In the genomic region with DNA sequence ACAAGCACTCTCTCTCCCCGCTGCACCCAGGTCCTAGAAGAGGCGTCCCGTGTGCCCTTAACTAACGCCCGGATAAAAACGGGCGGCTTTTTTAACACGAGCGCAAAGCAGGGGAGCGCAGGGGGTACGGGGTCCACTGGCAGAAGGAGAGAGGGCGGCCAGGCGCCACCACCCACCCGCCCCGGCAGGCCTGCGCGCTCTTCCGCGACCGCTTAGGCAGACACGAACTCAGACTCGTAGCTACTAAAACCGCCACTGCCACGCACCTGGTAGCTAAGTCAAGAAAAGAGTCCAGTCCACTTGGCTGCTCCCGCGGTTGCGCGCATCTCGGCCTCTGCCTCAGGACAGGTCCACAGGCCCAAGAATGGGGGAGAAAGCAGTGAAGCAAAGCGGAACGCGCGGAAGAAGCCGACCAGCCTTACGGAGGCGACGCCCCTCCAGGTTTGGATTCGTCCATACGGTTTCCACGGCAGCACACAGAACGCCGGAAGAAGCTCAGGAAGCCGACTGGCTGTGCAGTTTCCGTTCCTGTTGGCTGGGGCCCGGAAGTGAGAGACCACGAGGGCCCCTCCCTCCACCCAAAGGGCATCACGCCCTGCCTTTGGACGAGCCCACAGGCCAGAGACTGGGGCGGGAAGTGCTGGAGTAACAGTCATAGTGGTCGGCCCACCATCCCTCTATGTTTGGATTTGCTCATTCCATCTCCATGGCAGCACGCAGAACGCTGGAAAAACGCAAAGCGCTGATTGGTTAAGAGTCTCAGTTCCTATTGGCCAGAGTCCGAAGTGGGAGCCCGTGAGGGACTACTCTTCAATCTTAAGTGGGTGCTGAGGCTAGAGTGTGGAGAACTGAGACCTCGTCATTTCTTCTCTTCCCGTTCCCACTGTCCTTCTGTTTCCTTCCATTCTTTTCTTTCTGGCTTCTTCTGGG, we compare ENCODE assay signal across 1 cellular context.
TF ChIP-seq lines count a peak whose summit lies in the region.

A gene (minus strand): TSS at position 354 of the 930 bp plus-strand sequence. CDS start 7,344 bp downstream, outside the sequence.

TF ChIP-seq in K562, 482 proteins besides CTCF, POLR2A, EP300 and RAD21 (continued from another document and continues in another):
- TF ChIP-seq, protein P1, sequence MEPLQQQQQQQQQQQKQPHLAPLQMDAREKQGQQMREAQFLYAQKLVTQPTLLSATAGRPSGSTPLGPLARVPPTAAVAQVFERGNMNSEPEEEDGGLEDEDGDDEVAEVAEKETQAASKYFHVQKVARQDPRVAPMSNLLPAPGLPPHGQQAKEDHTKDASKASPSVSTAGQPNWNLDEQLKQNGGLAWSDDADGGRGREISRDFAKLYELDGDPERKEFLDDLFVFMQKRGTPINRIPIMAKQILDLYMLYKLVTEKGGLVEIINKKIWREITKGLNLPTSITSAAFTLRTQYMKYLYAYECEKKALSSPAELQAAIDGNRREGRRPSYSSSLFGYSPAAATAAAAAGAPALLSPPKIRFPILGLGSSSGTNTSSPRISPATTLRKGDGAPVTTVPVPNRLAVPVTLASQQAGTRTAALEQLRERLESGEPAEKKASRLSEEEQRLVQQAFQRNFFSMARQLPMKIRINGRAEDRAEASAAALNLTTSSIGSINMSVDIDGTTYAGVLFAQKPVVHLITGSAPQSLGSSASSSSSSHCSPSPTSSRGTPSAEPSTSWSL (CRISPR knock-in tag; IDR thresholded peaks at IDR 0.05; ENCODE audit: borderline replicate concordance), result no peak
- TF ChIP-seq NCOA2 (IDR thresholded peaks at IDR 0.05; ENCODE audit: partially characterized antibody in 2 of 2) (no peak), SMAD1 (IDR thresholded peaks at IDR 0.05; ENCODE audit: low read depth, low read length, partially characterized antibody) (peak; percentile 53), L3MBTL2 (IDR thresholded peaks at IDR 0.05) (peak; percentile 90), ZNF263 (CRISPR knock-in tag; IDR thresholded peaks at IDR 0.05; ENCODE audit: borderline replicate concordance) (no peak), FIP1L1 (IDR thresholded peaks at IDR 0.05; ENCODE audit: low read depth, low read length, poor library complexity, severe bottlenecking) (peak; percentile 41), GATAD2B (IDR thresholded peaks at IDR 0.05; ENCODE audit: borderline replicate concordance) (no peak), MTA1 (IDR thresholded peaks at IDR 0.05; ENCODE audit: borderline replicate concordance) (no peak), FUS (optimal IDR thresholded peaks at IDR 0.05; ENCODE audit: low read depth, low read length) (no peak), EP400 (IDR thresholded peaks at IDR 0.05) (peak; percentile 69), ARHGAP35 (IDR thresholded peaks at IDR 0.05; ENCODE audit: partially characterized antibody) (no peak), CBX3 (IDR thresholded peaks at IDR 0.05; ENCODE audit: borderline replicate concordance in 1 of 2, low read length in 2 of 2) (peak in 1 of 2 experiments; percentile 89; a peak in 1 of 3 replicates), ZNF146 (CRISPR knock-in tag; IDR thresholded peaks at IDR 0.05; ENCODE audit: unreplicated experiment) (no peak), NFATC3 (IDR thresholded peaks at IDR 0.05) (no peak), ZNF77 (CRISPR knock-in tag; IDR thresholded peaks at IDR 0.05) (no peak), ZC3H8 (IDR thresholded peaks at IDR 0.05) (no peak), TGIF2 (CRISPR knock-in tag; IDR thresholded peaks at IDR 0.05) (no peak; the same call in 1 of the 2 replicates), E2F3 (CRISPR knock-in tag; IDR thresholded peaks at IDR 0.05) (no peak; the same call in 1 of the 2 replicates), KDM5B (IDR thresholded peaks at IDR 0.05; ENCODE audit: insufficient replicate concordance, low read depth, low read length) (no peak), NRF1 (conservative IDR thresholded peaks at IDR 0.05 in 1 of 2, IDR thresholded peaks at IDR 0.05 in 1 of 2) (peak; percentile 89 to 91), HNRNPUL1 (IDR thresholded peaks at IDR 0.05; ENCODE audit: low read length) (no peak), SMAD3 (CRISPR knock-in tag; conservative IDR thresholded peaks at IDR 0.05) (peak; percentile 52; the same call in 1 of the 2 replicates), HNRNPK (IDR thresholded peaks at IDR 0.05; ENCODE audit: low read depth, low read length, poor library complexity, severe bottlenecking) (no peak), CREBBP (IDR thresholded peaks at IDR 0.05; ENCODE audit: low read depth, low read length) (no peak), YBX1 (IDR thresholded peaks at IDR 0.05) (no peak), HDAC3 (IDR thresholded peaks at IDR 0.05; ENCODE audit: borderline replicate concordance, partially characterized antibody) (peak; percentile 37), NCOA6 (IDR thresholded peaks at IDR 0.05) (no peak), ZBTB17 (CRISPR knock-in tag; IDR thresholded peaks at IDR 0.05) (0 out of 2 replicates have a peak, but pooled peaks have one; percentile 9), FOXK1 (CRISPR knock-in tag; IDR thresholded peaks at IDR 0.05; ENCODE audit: borderline replicate concordance) (0 out of 2 replicates have a peak, but pooled peaks have one; percentile 66), FOXK2 (conservative IDR thresholded peaks at IDR 0.05 in 1 of 2, IDR thresholded peaks at IDR 0.05 in 1 of 2; ENCODE audit: low read depth in 2 of 2) (peak; percentile 72 to 100; a peak in 3 of 4 replicates), U2AF2 (optimal IDR thresholded peaks at IDR 0.05; ENCODE audit: low read depth, low read length) (no peak), SP2 (IDR thresholded peaks at IDR 0.05; ENCODE audit: extremely low read depth, low read depth, low read length, poor library complexity, severe bottlenecking) (no peak), TAF7 (tag; IDR thresholded peaks at IDR 0.05) (no peak), TOE1 (IDR thresholded peaks at IDR 0.05; ENCODE audit: borderline replicate concordance) (peak; percentile 97), TOE1 (CRISPR knock-in tag; IDR thresholded peaks at IDR 0.05; ENCODE audit: borderline replicate concordance, low read depth) (no peak), ZKSCAN8 (CRISPR knock-in tag; IDR thresholded peaks at IDR 0.05) (no peak), RBFOX2 (IDR thresholded peaks at IDR 0.05; ENCODE audit: low read depth, low read length) (peak; percentile 60), BRCA1 (IDR thresholded peaks at IDR 0.05) (no peak), BRCA1 (CRISPR knock-in tag; IDR thresholded peaks at IDR 0.05) (no peak), ZNF197 (CRISPR knock-in tag; IDR thresholded peaks at IDR 0.05; ENCODE audit: low read depth) (no peak), ZNF764 (CRISPR knock-in tag; IDR thresholded peaks at IDR 0.05; ENCODE audit: low read depth) (0 out of 2 replicates have a peak, but pooled peaks have one; percentile 35), ZNF699 (CRISPR knock-in tag; IDR thresholded peaks at IDR 0.05; ENCODE audit: insufficient replicate concordance) (no peak), JUN (IDR thresholded peaks at IDR 0.05; ENCODE audit: borderline replicate concordance, low read depth, low read length) (peak; percentile 63; the same call in 1 of the 2 replicates), JUN (CRISPR knock-in tag; IDR thresholded peaks at IDR 0.05; ENCODE audit: borderline replicate concordance) (no peak)
- TF ChIP-seq, protein P2, sequence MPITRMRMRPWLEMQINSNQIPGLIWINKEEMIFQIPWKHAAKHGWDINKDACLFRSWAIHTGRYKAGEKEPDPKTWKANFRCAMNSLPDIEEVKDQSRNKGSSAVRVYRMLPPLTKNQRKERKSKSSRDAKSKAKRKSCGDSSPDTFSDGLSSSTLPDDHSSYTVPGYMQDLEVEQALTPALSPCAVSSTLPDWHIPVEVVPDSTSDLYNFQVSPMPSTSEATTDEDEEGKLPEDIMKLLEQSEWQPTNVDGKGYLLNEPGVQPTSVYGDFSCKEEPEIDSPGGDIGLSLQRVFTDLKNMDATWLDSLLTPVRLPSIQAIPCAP (CRISPR knock-in tag; IDR thresholded peaks at IDR 0.05; ENCODE audit: borderline replicate concordance), result no peak
- TF ChIP-seq, protein P3, sequence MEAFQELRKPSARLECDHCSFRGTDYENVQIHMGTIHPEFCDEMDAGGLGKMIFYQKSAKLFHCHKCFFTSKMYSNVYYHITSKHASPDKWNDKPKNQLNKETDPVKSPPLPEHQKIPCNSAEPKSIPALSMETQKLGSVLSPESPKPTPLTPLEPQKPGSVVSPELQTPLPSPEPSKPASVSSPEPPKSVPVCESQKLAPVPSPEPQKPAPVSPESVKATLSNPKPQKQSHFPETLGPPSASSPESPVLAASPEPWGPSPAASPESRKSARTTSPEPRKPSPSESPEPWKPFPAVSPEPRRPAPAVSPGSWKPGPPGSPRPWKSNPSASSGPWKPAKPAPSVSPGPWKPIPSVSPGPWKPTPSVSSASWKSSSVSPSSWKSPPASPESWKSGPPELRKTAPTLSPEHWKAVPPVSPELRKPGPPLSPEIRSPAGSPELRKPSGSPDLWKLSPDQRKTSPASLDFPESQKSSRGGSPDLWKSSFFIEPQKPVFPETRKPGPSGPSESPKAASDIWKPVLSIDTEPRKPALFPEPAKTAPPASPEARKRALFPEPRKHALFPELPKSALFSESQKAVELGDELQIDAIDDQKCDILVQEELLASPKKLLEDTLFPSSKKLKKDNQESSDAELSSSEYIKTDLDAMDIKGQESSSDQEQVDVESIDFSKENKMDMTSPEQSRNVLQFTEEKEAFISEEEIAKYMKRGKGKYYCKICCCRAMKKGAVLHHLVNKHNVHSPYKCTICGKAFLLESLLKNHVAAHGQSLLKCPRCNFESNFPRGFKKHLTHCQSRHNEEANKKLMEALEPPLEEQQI (IDR thresholded peaks at IDR 0.05), result peak; percentile 38; the same call in 1 of the 2 replicates
- TF ChIP-seq, protein P4, sequence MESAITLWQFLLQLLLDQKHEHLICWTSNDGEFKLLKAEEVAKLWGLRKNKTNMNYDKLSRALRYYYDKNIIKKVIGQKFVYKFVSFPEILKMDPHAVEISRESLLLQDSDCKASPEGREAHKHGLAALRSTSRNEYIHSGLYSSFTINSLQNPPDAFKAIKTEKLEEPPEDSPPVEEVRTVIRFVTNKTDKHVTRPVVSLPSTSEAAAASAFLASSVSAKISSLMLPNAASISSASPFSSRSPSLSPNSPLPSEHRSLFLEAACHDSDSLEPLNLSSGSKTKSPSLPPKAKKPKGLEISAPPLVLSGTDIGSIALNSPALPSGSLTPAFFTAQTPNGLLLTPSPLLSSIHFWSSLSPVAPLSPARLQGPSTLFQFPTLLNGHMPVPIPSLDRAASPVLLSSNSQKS (CRISPR knock-in tag; IDR thresholded peaks at IDR 0.05), result no peak
- TF ChIP-seq, protein P5, sequence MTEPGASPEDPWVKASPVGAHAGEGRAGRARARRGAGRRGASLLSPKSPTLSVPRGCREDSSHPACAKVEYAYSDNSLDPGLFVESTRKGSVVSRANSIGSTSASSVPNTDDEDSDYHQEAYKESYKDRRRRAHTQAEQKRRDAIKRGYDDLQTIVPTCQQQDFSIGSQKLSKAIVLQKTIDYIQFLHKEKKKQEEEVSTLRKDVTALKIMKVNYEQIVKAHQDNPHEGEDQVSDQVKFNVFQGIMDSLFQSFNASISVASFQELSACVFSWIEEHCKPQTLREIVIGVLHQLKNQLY (CRISPR knock-in tag; conservative IDR thresholded peaks at IDR 0.05), result no peak
- TF ChIP-seq, protein P6, sequence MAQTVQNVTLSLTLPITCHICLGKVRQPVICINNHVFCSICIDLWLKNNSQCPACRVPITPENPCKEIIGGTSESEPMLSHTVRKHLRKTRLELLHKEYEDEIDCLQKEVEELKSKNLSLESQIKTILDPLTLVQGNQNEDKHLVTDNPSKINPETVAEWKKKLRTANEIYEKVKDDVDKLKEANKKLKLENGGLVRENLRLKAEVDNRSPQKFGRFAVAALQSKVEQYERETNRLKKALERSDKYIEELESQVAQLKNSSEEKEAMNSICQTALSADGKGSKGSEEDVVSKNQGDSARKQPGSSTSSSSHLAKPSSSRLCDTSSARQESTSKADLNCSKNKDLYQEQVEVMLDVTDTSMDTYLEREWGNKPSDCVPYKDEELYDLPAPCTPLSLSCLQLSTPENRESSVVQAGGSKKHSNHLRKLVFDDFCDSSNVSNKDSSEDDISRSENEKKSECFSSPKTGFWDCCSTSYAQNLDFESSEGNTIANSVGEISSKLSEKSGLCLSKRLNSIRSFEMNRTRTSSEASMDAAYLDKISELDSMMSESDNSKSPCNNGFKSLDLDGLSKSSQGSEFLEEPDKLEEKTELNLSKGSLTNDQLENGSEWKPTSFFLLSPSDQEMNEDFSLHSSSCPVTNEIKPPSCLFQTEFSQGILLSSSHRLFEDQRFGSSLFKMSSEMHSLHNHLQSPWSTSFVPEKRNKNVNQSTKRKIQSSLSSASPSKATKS (CRISPR knock-in tag; IDR thresholded peaks at IDR 0.05), result no peak
- TF ChIP-seq, protein P7, sequence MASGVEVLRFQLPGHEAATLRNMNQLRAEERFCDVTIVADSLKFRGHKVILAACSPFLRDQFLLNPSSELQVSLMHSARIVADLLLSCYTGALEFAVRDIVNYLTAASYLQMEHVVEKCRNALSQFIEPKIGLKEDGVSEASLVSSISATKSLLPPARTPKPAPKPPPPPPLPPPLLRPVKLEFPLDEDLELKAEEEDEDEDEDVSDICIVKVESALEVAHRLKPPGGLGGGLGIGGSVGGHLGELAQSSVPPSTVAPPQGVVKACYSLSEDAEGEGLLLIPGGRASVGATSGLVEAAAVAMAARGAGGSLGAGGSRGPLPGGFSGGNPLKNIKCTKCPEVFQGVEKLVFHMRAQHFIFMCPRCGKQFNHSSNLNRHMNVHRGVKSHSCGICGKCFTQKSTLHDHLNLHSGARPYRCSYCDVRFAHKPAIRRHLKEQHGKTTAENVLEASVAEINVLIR (CRISPR knock-in tag; IDR thresholded peaks at IDR 0.05), result no peak
- TF ChIP-seq, protein P8, sequence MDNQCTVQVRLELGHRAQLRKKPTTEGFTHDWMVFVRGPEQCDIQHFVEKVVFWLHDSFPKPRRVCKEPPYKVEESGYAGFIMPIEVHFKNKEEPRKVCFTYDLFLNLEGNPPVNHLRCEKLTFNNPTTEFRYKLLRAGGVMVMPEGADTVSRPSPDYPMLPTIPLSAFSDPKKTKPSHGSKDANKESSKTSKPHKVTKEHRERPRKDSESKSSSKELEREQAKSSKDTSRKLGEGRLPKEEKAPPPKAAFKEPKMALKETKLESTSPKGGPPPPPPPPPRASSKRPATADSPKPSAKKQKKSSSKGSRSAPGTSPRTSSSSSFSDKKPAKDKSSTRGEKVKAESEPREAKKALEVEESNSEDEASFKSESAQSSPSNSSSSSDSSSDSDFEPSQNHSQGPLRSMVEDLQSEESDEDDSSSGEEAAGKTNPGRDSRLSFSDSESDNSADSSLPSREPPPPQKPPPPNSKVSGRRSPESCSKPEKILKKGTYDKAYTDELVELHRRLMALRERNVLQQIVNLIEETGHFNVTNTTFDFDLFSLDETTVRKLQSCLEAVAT (IDR thresholded peaks at IDR 0.05), result no peak
- TF ChIP-seq, protein P9, sequence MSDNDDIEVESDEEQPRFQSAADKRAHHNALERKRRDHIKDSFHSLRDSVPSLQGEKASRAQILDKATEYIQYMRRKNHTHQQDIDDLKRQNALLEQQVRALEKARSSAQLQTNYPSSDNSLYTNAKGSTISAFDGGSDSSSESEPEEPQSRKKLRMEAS (CRISPR knock-in tag; IDR thresholded peaks at IDR 0.05), result peak; percentile 90
- TF ChIP-seq, protein P10, sequence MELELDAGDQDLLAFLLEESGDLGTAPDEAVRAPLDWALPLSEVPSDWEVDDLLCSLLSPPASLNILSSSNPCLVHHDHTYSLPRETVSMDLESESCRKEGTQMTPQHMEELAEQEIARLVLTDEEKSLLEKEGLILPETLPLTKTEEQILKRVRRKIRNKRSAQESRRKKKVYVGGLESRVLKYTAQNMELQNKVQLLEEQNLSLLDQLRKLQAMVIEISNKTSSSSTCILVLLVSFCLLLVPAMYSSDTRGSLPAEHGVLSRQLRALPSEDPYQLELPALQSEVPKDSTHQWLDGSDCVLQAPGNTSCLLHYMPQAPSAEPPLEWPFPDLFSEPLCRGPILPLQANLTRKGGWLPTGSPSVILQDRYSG (tag; conservative IDR thresholded peaks at IDR 0.05; ENCODE audit: low read depth), result no peak
